In the genomic region with DNA sequence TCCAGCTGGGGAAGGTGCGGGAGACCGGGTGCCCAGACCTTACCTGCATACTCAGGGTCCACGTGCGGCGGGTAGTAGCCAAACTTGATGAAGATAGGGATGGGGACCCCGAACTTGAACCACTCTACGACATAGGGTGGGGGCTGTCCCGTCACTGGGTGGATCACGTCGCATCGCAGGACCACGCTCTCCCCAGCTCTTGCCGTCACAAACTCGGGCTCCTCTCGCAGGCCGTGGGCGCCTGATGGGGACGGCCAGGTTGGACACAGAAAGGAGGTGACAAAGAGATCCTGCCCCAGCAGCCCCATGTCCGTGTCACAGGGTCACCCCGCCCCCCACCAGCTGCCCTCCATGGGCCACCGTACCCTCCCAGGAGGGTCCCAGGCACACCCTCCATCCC, we compare ENCODE assay signal across 1 cellular context.
TF ChIP-seq lines count a peak whose summit lies in the region.

No MANE protein-coding gene starts in this region.

TF ChIP-seq in SK-N-SH, 30 proteins besides CTCF, POLR2A, EP300 and RAD21:
- TF ChIP-seq RFX5 (IDR thresholded peaks at IDR 0.05; ENCODE audit: low read length) (no peak), EZH2phosphoT487 (IDR thresholded peaks at IDR 0.05; ENCODE audit: borderline replicate concordance, low read depth) (no peak), MEF2A (IDR thresholded peaks at IDR 0.05; ENCODE audit: borderline replicate concordance, low read depth) (no peak), SMC3 (IDR thresholded peaks at IDR 0.05; ENCODE audit: low read depth, low read length) (no peak), CHD2 (IDR thresholded peaks at IDR 0.05; ENCODE audit: low read length, partially characterized antibody) (no peak), NRF1 (IDR thresholded peaks at IDR 0.05; ENCODE audit: low read depth, low read length) (no peak), RXRA (IDR thresholded peaks at IDR 0.05; ENCODE audit: borderline replicate concordance, low read depth) (no peak), NFIC (IDR thresholded peaks at IDR 0.05; ENCODE audit: borderline replicate concordance) (no peak), GATA2 (CRISPR knock-in tag; IDR thresholded peaks at IDR 0.05) (no peak), TCF12 (IDR thresholded peaks at IDR 0.05) (no peak), JUND (IDR thresholded peaks at IDR 0.05) (no peak), FOSL2 (IDR thresholded peaks at IDR 0.05; ENCODE audit: borderline replicate concordance, low read depth) (no peak)
- TF ChIP-seq, protein P1, sequence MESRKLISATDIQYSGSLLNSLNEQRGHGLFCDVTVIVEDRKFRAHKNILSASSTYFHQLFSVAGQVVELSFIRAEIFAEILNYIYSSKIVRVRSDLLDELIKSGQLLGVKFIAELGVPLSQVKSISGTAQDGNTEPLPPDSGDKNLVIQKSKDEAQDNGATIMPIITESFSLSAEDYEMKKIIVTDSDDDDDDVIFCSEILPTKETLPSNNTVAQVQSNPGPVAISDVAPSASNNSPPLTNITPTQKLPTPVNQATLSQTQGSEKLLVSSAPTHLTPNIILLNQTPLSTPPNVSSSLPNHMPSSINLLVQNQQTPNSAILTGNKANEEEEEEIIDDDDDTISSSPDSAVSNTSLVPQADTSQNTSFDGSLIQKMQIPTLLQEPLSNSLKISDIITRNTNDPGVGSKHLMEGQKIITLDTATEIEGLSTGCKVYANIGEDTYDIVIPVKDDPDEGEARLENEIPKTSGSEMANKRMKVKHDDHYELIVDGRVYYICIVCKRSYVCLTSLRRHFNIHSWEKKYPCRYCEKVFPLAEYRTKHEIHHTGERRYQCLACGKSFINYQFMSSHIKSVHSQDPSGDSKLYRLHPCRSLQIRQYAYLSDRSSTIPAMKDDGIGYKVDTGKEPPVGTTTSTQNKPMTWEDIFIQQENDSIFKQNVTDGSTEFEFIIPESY (IDR thresholded peaks at IDR 0.05; ENCODE audit: borderline replicate concordance, low read depth) = no peak
- TF ChIP-seq, protein P2, sequence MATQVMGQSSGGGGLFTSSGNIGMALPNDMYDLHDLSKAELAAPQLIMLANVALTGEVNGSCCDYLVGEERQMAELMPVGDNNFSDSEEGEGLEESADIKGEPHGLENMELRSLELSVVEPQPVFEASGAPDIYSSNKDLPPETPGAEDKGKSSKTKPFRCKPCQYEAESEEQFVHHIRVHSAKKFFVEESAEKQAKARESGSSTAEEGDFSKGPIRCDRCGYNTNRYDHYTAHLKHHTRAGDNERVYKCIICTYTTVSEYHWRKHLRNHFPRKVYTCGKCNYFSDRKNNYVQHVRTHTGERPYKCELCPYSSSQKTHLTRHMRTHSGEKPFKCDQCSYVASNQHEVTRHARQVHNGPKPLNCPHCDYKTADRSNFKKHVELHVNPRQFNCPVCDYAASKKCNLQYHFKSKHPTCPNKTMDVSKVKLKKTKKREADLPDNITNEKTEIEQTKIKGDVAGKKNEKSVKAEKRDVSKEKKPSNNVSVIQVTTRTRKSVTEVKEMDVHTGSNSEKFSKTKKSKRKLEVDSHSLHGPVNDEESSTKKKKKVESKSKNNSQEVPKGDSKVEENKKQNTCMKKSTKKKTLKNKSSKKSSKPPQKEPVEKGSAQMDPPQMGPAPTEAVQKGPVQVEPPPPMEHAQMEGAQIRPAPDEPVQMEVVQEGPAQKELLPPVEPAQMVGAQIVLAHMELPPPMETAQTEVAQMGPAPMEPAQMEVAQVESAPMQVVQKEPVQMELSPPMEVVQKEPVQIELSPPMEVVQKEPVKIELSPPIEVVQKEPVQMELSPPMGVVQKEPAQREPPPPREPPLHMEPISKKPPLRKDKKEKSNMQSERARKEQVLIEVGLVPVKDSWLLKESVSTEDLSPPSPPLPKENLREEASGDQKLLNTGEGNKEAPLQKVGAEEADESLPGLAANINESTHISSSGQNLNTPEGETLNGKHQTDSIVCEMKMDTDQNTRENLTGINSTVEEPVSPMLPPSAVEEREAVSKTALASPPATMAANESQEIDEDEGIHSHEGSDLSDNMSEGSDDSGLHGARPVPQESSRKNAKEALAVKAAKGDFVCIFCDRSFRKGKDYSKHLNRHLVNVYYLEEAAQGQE (IDR thresholded peaks at IDR 0.05; ENCODE audit: low read depth, low read length) = no peak
- TF ChIP-seq, protein P3, sequence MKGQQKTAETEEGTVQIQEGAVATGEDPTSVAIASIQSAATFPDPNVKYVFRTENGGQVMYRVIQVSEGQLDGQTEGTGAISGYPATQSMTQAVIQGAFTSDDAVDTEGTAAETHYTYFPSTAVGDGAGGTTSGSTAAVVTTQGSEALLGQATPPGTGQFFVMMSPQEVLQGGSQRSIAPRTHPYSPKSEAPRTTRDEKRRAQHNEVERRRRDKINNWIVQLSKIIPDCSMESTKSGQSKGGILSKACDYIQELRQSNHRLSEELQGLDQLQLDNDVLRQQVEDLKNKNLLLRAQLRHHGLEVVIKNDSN (IDR thresholded peaks at IDR 0.05; ENCODE audit: borderline replicate concordance, low read depth) = no peak
- TF ChIP-seq, protein P4, sequence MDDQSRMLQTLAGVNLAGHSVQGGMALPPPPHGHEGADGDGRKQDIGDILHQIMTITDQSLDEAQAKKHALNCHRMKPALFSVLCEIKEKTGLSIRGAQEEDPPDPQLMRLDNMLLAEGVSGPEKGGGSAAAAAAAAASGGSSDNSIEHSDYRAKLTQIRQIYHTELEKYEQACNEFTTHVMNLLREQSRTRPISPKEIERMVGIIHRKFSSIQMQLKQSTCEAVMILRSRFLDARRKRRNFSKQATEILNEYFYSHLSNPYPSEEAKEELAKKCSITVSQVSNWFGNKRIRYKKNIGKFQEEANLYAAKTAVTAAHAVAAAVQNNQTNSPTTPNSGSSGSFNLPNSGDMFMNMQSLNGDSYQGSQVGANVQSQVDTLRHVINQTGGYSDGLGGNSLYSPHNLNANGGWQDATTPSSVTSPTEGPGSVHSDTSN (IDR thresholded peaks at IDR 0.05) = no peak
